Comparison of ENCODE assay signal across 20 cellular contexts in genomic region chr6:46509981-46510510, GRCh38. TPM values are rescaled to one million over a fixed set of nuclear protein-coding genes. Genes with fewer than 3 reads are reported as not detected.
DNase-seq lines count a peak whose midpoint lies in the region; ATAC-seq and TF ChIP-seq lines count a peak whose summit lies in the region.
"Had no signal": no experiment of that assay in that cellular context is flagged by ENCODE, and none has a peak within 500 bp of the region (broad histone marks: within the 10 kb centered on the region; RNA-seq: fewer than 3 reads in every experiment).

No MANE protein-coding gene starts in this region.

- TF ChIP-seq EP300 in esophagus muscularis mucosa (IDR thresholded peaks at IDR 0.05) = no peak

- H3K27me3 ChIP-seq in esophagus muscularis mucosa = no peaks in the 10 kb centered on the region
- no peaks in the 10 kb centered on the region for H3K27me3 ChIP-seq in psoas muscle (ENCODE audit: insufficient read depth in 3 of 3, low read length in 2 of 3)
- H3K27me3 ChIP-seq in tibial artery = no peaks in the 10 kb centered on the region
- H3K27me3 ChIP-seq: sigmoid colon had no signal

- H3K4me1 ChIP-seq in esophagus muscularis mucosa (peaks cover 16 to 65% (median 34%) of the 10 kb centered on the region in 4 donors), psoas muscle (peaks cover 25% of the 10 kb centered on the region), tibial artery (peaks cover 0 to 92% (median 49%) of the 10 kb centered on the region in 4 donors)

- ATAC-seq in psoas muscle (no peak), GM21381 (IDR thresholded peaks at IDR 0.05; ENCODE audit: unreplicated experiment) (no peak)
- ATAC-seq: activated CD4-positive, CD25-positive, alpha-beta regulatory T cell treated with anti-CD3 and anti-CD28 coated beads, Interleukin-2, amount 50 U/mL, for 24 hours; activated CD8-positive, alpha-beta T cell treated with anti-CD3 and anti-CD28 coated beads for 36 hours; HCT116; naive thymus-derived CD8-positive, alpha-beta T cell had no signal

- no peaks in the 10 kb centered on the region for H3K9me3 ChIP-seq in esophagus muscularis mucosa
- H3K9me3 ChIP-seq in psoas muscle = no peaks in the 10 kb centered on the region
- H3K9me3 ChIP-seq in tibial artery = no peaks in the 10 kb centered on the region
- H3K9me3 ChIP-seq: sigmoid colon had no signal

- intact Hi-C loops in esophagus muscularis mucosa (cut with DNase I) = no loop called here
- intact Hi-C loops in psoas muscle (cut with DNase I) = no loop called here
- intact Hi-C loops in tibial artery (cut with DNase I; ENCODE audit: low total_unique reads) = no loop called here

- 70% methylated on average over 4 of the region's 4 CpGs for WGBS in esophagus muscularis mucosa
- WGBS in psoas muscle, 3 donors = 68 to 80% (median 75%) methylated on average over 4 of the region's 4 CpGs

- no peak for DNase-seq in esophagus muscularis mucosa (ENCODE audit: extremely low spot score)
- no peak for DNase-seq in psoas muscle
- DNase-seq in tibial artery = no peak
- DNase-seq in amniotic stem cell (lab: John Stamatoyannopoulos, UW) = no peak
- DNase-seq in NCI-H1092 (lab: John Stamatoyannopoulos, UW) = no peak
- DNase-seq: activated CD8-positive, alpha-beta T cell treated with anti-CD3 and anti-CD28 coated beads for 36 hours; activated effector memory CD4-positive, alpha-beta T cell treated with anti-CD3 and anti-CD28 coated beads, Interleukin-2, amount 50 U/mL, for 16 hours; CD4-positive, CD25-positive, alpha-beta regulatory T cell; cortex of kidney; Karpas-422; naive thymus-derived CD8-positive, alpha-beta T cell; NCI-H524 treated with DMSO at 0.1 percent for 48 hours; NK-92 treated with Interleukin-12 subunit alpha and Interleukin-12 subunit beta, amount 100 ng/mL, for 24 hours; SIG-M5; sigmoid colon; stimulated activated CD8-positive, alpha-beta memory T cell treated with anti-CD3 and anti-CD28 coated beads, Interleukin-4, amount 100 ng/mL, for 48 hours had no signal

- H3K27ac ChIP-seq in angular gyrus (ENCODE audit: low read depth, low read length) (peak overlapping the region; percentile 94), esophagus muscularis mucosa (replicated peaks in 1 of 4) (peak overlapping the region; percentile 28 to 52 (median 48)), psoas muscle (peak overlapping the region; percentile 44), tibial artery (peak overlapping the region; percentile 73 to 83)

- H3K36me3 ChIP-seq in esophagus muscularis mucosa (no peaks in the 10 kb centered on the region), psoas muscle (ENCODE audit: insufficient read depth in 1 of 2, low read depth in 1 of 2) (no peaks in the 10 kb centered on the region), tibial artery (no peaks in the 10 kb centered on the region)
- H3K36me3 ChIP-seq: sigmoid colon had no signal

- H3K4me3 ChIP-seq in esophagus muscularis mucosa (no peak overlapping the region), psoas muscle (no peak overlapping the region), tibial artery (no peak overlapping the region)
- H3K4me3 ChIP-seq: sigmoid colon had no signal

- TF ChIP-seq CTCF in esophagus muscularis mucosa (IDR thresholded peaks at IDR 0.05) = no peak
- TF ChIP-seq CTCF in psoas muscle (IDR thresholded peaks at IDR 0.05) = no peak
- no peak for TF ChIP-seq CTCF in tibial artery (IDR thresholded peaks at IDR 0.05)

- TF ChIP-seq POLR2A in esophagus muscularis mucosa (IDR thresholded peaks at IDR 0.05; ENCODE audit: low read depth) = no peak

RNA-seq across cellular contexts. Expression of gene RCAN2, which starts 18.8 kb away (rescaled TPM):
- total RNA-seq in esophagus muscularis mucosa = 10 to 100 TPM; 28.7 to 79.1 (median 36.3) TPM
- 100 to 1,000 TPM in 1 of 4 donors, 10 to 100 TPM in 3; 13.2 to 108 (median 50.8) TPM for total RNA-seq in psoas muscle
- 10 to 100 TPM in 2 of 3 donors, 1 to 10 TPM in 1; 2.6 to 20.0 (median 15.8) TPM for polyA plus RNA-seq in psoas muscle
- total RNA-seq: activated CD8-positive, alpha-beta T cell treated with anti-CD3 and anti-CD28 coated beads for 36 hours; CD4-positive, CD25-positive, alpha-beta regulatory T cell; naive thymus-derived CD8-positive, alpha-beta T cell had no signal

Comparison
In these comparisons a context has a peak if more than half of its experiments do, and no peak if none do; other contexts are left out.
1. H3K27ac ChIP-seq: peak in every context shown above with its lines; median percentile 94 in angular gyrus; 78 in tibial artery; 48 in esophagus muscularis mucosa; 44 in psoas muscle.